19 cellular contexts compared by ENCODE assay signal in the genomic region with DNA sequence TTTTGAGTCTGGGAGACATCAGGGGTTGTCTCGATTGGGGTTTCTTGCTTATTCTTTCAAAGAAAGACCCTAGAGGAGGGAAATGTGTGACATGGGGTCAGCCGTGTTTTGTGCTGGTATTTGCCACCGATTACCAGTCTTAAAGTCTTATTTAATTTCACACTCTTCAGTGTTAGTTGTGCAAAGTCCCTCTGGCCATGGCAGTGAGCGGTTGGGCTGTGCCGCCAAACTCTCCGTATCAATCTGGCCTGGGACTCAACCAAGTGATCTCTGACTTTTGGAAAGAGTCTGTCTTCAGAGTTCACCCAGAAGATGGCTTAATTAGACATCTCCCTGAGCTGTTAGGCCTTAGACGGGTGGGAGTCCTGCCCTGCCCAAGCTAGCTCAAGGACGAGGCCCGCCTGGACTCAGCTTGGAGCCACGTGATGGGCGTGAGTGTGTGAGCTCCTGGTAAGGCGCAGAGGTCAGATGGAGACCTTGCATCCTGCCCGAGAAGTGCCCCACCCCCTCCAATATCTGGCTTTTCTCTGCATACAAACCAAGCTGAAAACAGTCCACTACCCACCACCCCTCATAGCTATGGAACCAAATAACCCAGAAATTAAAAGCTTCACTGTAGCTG. TPM values are rescaled to one million over a fixed set of nuclear protein-coding genes. Genes with fewer than 3 reads are reported as not detected.
DNase-seq lines count a peak whose midpoint lies in the region; ATAC-seq and TF ChIP-seq lines count a peak whose summit lies in the region.
"Had no signal": no experiment of that assay in that cellular context is flagged by ENCODE, and none has a peak within 500 bp of the region (broad histone marks: within the 10 kb centered on the region; RNA-seq: fewer than 3 reads in every experiment).

No MANE protein-coding gene starts in this region.

- no peak overlapping the region for H3K4ac ChIP-seq in H9 (ENCODE audit: low read depth, low read length)

- H3K4me3 ChIP-seq in endodermal cell (ENCODE audit: low read length) (no peak overlapping the region), psoas muscle (no peak overlapping the region)

- H3K23me2 ChIP-seq in H9 (ENCODE audit: insufficient read length, low read depth, low read length, poor library complexity, severe bottlenecking), result peaks cover 24% of the 10 kb centered on the region

- no peak for ATAC-seq in psoas muscle
- ATAC-seq: Panc1 had no signal

- H3K27ac Mint-ChIP-seq in H9, result no peak overlapping the region
- no peak overlapping the region for H3K27ac Mint-ChIP-seq in endodermal cell
- peak overlapping the region; percentile 74 for H3K27ac Mint-ChIP-seq in mesothelial cell of epicardium
- no peak overlapping the region for H3K27ac Mint-ChIP-seq in activated naive CD4-positive, alpha-beta T cell treated with anti-CD3 and anti-CD28 coated beads for 36 hours

- H3K14ac ChIP-seq in H9 (ENCODE audit: insufficient read depth, low read length), result no peak overlapping the region

- H3K27me3 ChIP-seq in H9 (ENCODE audit: insufficient read depth, low read length), result peaks cover 88% of the 10 kb centered on the region
- H3K27me3 ChIP-seq in endodermal cell (ENCODE audit: control insufficient read depth, insufficient read depth, low read length, poor library complexity, severe bottlenecking), result peaks cover 65% of the 10 kb centered on the region
- H3K27me3 ChIP-seq in psoas muscle (ENCODE audit: insufficient read depth in 3 of 3, low read length in 2 of 3), result peaks cover 0 to 16% (median 3%) of the 10 kb centered on the region in 3 donors

- intact Hi-C loops in activated naive CD4-positive, alpha-beta T cell treated with anti-CD3 and anti-CD28 coated beads for 36 hours (cut with micrococcal nuclease), result no loop called here
- intact Hi-C loops in psoas muscle (cut with DNase I), result no loop called here

- H2BK12ac ChIP-seq in H9 (ENCODE audit: insufficient read length, low read depth, low read length), result no peak overlapping the region

- H3K23ac ChIP-seq in H9 (ENCODE audit: insufficient read length, low read depth, low read length), result no peak overlapping the region

- H3K4me3 Mint-ChIP-seq in H9, result no peak overlapping the region
- H3K4me3 Mint-ChIP-seq in endodermal cell, result peak overlapping the region; percentile 5
- no peak overlapping the region for H3K4me3 Mint-ChIP-seq in mesothelial cell of epicardium
- no peak overlapping the region for H3K4me3 Mint-ChIP-seq in activated naive CD4-positive, alpha-beta T cell treated with anti-CD3 and anti-CD28 coated beads for 36 hours

- no peak overlapping the region for H3K4me2 ChIP-seq in H9 (ENCODE audit: insufficient read depth, insufficient read length, low read length)
- H3K4me2 ChIP-seq: KMS-11 had no signal

- H2AFZ ChIP-seq in H9 (ENCODE audit: low read length), result no peak overlapping the region

- H3K27me3 Mint-ChIP-seq in H9 (ENCODE audit: low read depth) (peaks cover 99% of the 10 kb centered on the region), endodermal cell (ENCODE audit: insufficient read depth) (peaks cover 81% of the 10 kb centered on the region), mesothelial cell of epicardium (ENCODE audit: low read depth) (peaks cover 72% of the 10 kb centered on the region)
- peaks cover 85% of the 10 kb centered on the region for H3K27me3 Mint-ChIP-seq in activated naive CD4-positive, alpha-beta T cell treated with anti-CD3 and anti-CD28 coated beads for 36 hours (ENCODE audit: low read depth)

- H2BK15ac ChIP-seq in H9 (ENCODE audit: low read depth, low read length), result no peak overlapping the region

- H2BK20ac ChIP-seq in H9 (ENCODE audit: low read depth, low read length, poor library complexity, severe bottlenecking), result no peak overlapping the region

- CTCF ChIA-PET in activated naive CD4-positive, alpha-beta T cell treated with anti-CD3 and anti-CD28 coated beads for 36 hours (lab: Charles Lee), result no interaction called here

- H4K8ac ChIP-seq in H9 (replicated peaks; ENCODE audit: insufficient read length, low read depth, low read length), result no peak overlapping the region

- TF ChIP-seq CTCF in H9 (conservative IDR thresholded peaks at IDR 0.05) (no peak), endodermal cell (conservative IDR thresholded peaks at IDR 0.05) (no peak), mesothelial cell of epicardium (IDR thresholded peaks at IDR 0.05; ENCODE audit: unreplicated experiment) (no peak), psoas muscle (IDR thresholded peaks at IDR 0.05) (no peak)

- H3K4me1 ChIP-seq in H9 (ENCODE audit: insufficient read depth, low read length) (no peaks in the 10 kb centered on the region), endodermal cell (ENCODE audit: control insufficient read depth, insufficient read depth, low read length) (peaks cover 16% of the 10 kb centered on the region), psoas muscle (peaks cover 10% of the 10 kb centered on the region)
- H3K4me1 ChIP-seq: BE2C had no signal

- H2AK5ac ChIP-seq in H9 (ENCODE audit: insufficient read length, low read length), result no peak overlapping the region

- H3K27ac ChIP-seq in H9 (ENCODE audit: insufficient read length, low read depth, low read length) (no peak overlapping the region), endodermal cell (ENCODE audit: low read depth, low read length) (no peak overlapping the region), psoas muscle (no peak overlapping the region)
- H3K27ac ChIP-seq: KMS-11 had no signal

- H3K9me3 ChIP-seq in H9 (ENCODE audit: control insufficient read depth, low read depth, low read length), result no peaks in the 10 kb centered on the region
- H3K9me3 ChIP-seq in endodermal cell (ENCODE audit: control insufficient read depth, low read length), result no peaks in the 10 kb centered on the region
- H3K9me3 ChIP-seq in psoas muscle, result no peaks in the 10 kb centered on the region

- H4K91ac ChIP-seq in H9 (ENCODE audit: insufficient read length, low read depth, low read length), result no peak overlapping the region

- H3K9me3 Mint-ChIP-seq in H9 (peaks cover 0 to 10% of the 10 kb centered on the region in 2 experiments; a peak in 2 of 5 replicates), endodermal cell (no peaks in the 10 kb centered on the region), mesothelial cell of epicardium (no peaks in the 10 kb centered on the region)
- peaks cover 3% of the 10 kb centered on the region for H3K9me3 Mint-ChIP-seq in activated naive CD4-positive, alpha-beta T cell treated with anti-CD3 and anti-CD28 coated beads for 36 hours

- no peaks in the 10 kb centered on the region for H3K79me2 ChIP-seq in H9 (ENCODE audit: insufficient read depth, low read length)

- H3T11ph ChIP-seq in H9 (ENCODE audit: low read length), result no peak overlapping the region

- no peak overlapping the region for H2BK120ac ChIP-seq in H9 (ENCODE audit: low read depth, low read length, poor library complexity, severe bottlenecking)

- no peak overlapping the region for H3K18ac ChIP-seq in H9 (ENCODE audit: insufficient read length, low read depth, low read length)

- peak; percentile 63 for DNase-seq in H9
- DNase-seq in endodermal cell, result peak; percentile 71
- no peak for DNase-seq in mesothelial cell of epicardium (ENCODE audit: low spot score in 2 of 2, unreplicated experiment in 2 of 2)
- DNase-seq in activated naive CD4-positive, alpha-beta T cell treated with anti-CD3 and anti-CD28 coated beads for 36 hours, result no peak
- DNase-seq in psoas muscle, result no peak
- no peak for DNase-seq in DMS 273 (lab: John Stamatoyannopoulos, UW; ENCODE audit: unreplicated experiment)
- no peak for DNase-seq in HUDEP-2 (lab: John Stamatoyannopoulos, UW; ENCODE audit: unreplicated experiment in 76 of 76)
- DNase-seq: BE2C, DMS79, HCEC 1CT, IMR-90, NCI-H1105, NCI-H2029 treated with DMSO at 0.1 percent for 48 hours, NCI-H2171, NCI-H345, NCI-H524, SIG-M5 had no signal

- no peaks in the 10 kb centered on the region for H4K20me1 ChIP-seq in H9 (ENCODE audit: control insufficient read depth, insufficient read depth, insufficient read length)

- no peak overlapping the region for H3K9ac ChIP-seq in H9 (ENCODE audit: extremely low read depth, insufficient read length, low read length)
- H3K9ac ChIP-seq in endodermal cell (ENCODE audit: extremely low read depth, low read length, poor library complexity, severe bottlenecking), result no peak overlapping the region
- H3K9ac ChIP-seq: KMS-11 had no signal

- H3K4me1 Mint-ChIP-seq in H9, result peaks cover 57 to 81% of the 10 kb centered on the region in 2 experiments
- H3K4me1 Mint-ChIP-seq in endodermal cell, result peaks cover 72% of the 10 kb centered on the region
- H3K4me1 Mint-ChIP-seq in mesothelial cell of epicardium, result peaks cover 72% of the 10 kb centered on the region
- H3K4me1 Mint-ChIP-seq in activated naive CD4-positive, alpha-beta T cell treated with anti-CD3 and anti-CD28 coated beads for 36 hours (ENCODE audit: low read depth), result peaks cover 19% of the 10 kb centered on the region

- H3K79me1 ChIP-seq in H9 (ENCODE audit: insufficient read depth, low read depth, low read length, poor library complexity, severe bottlenecking), result no peaks in the 10 kb centered on the region

- H3K36me3 ChIP-seq in endodermal cell (ENCODE audit: control insufficient read depth, insufficient read depth, low read length), result no peaks in the 10 kb centered on the region
- no peaks in the 10 kb centered on the region for H3K36me3 ChIP-seq in psoas muscle (ENCODE audit: insufficient read depth in 1 of 2, low read depth in 1 of 2)
- H3K36me3 ChIP-seq: BE2C had no signal

- H3K36me3 Mint-ChIP-seq in H9 (ENCODE audit: insufficient read depth in 1 of 3, low read depth in 3 of 3), result no peaks in the 10 kb centered on the region; a peak in 1 of 7 replicates
- H3K36me3 Mint-ChIP-seq in endodermal cell (ENCODE audit: low read depth), result no peaks in the 10 kb centered on the region
- peaks cover 7% of the 10 kb centered on the region for H3K36me3 Mint-ChIP-seq in mesothelial cell of epicardium
- H3K36me3 Mint-ChIP-seq in activated naive CD4-positive, alpha-beta T cell treated with anti-CD3 and anti-CD28 coated beads for 36 hours (ENCODE audit: low read depth), result peaks cover 8% of the 10 kb centered on the region

- WGBS in H9 (ENCODE audit: extremely low coverage, insufficient read length, low lambda C conversion rate), result no CpG with 5 or more reads among the region's 13 CpGs
- 35 to 48% methylated on average over 4 to 13 of the region's 13 CpGs for whole genome bisulfite sequencing in endodermal cell (ENCODE audit: insufficient coverage in 1 of 2, insufficient read length in 1 of 2), 2 experiments
- 53 to 56% (median 54%) methylated on average over 13 of the region's 13 CpGs for WGBS in psoas muscle, 3 donors

- no peak overlapping the region for H3K56ac ChIP-seq in H9 (ENCODE audit: insufficient read length, low read depth, low read length)

- H2BK5ac ChIP-seq in H9 (ENCODE audit: insufficient read length, low read length), result no peak overlapping the region

- no peak overlapping the region for H4K5ac ChIP-seq in H9 (ENCODE audit: insufficient read length, low read depth, low read length)

RNA-seq across cellular contexts. Expression of gene PITX2, which starts 3.8 kb away (rescaled TPM):
- total RNA-seq in H9 (2021) (7.5 and 8.5 TPM in 2 replicates), endodermal cell (10 to 100 TPM; 28.8 to 32.7 TPM), mesothelial cell of epicardium (88.7 to 99.3 TPM (median 95.5 TPM) in 3 replicates), psoas muscle (10 to 100 TPM; 15.7 to 57.9 (median 43.6) TPM)
- polyA plus RNA-seq in endodermal cell (2013, experiment 1 of 2), result 27.2 TPM
- 34.7 TPM for polyA plus RNA-seq in endodermal cell (2013, experiment 2 of 2)
- not detected for total RNA-seq in activated naive CD4-positive, alpha-beta T cell treated with anti-CD3 and anti-CD28 coated beads for 36 hours
- polyA plus RNA-seq in psoas muscle, result 10 to 100 TPM; 12.4 to 66.3 (median 54.2) TPM

Comparison
In these comparisons a context has a peak if more than half of its experiments do, and no peak if none do; other contexts are left out.
1. DNase-seq: peak in H9 (single experiment) and endodermal cell (single experiment); none in mesothelial cell of epicardium (0 of 2), activated naive CD4-positive, alpha-beta T cell treated with anti-CD3 and anti-CD28 coated beads for 36 hours (single experiment), psoas muscle (0 of 2), DMS 273 (single experiment) and HUDEP-2 (0 of 76).